In the genomic region with DNA sequence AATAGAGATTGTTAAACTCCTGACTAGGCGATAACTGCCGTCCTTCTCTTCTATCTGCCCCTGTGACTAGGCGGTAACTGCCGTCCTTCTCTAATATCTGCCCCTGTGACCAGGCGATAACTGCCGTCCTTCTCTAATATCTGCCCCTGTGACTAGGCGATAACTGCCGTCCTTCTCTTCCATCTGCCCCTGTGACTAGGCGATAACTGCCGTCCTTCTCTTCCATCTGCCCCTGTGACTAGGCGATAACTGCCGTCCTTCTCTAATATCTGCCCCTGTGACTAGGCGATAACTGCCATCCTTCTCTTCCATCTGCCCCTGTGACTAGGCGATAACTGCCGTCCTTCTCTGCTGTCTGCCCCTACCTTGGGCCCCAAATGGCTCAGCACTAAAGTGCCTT, we compare ENCODE assay signal across 8 cellular contexts. TPM values are rescaled to one million over a fixed set of nuclear protein-coding genes. Genes with fewer than 3 reads are reported as not detected.
DNase-seq lines count a peak whose midpoint lies in the region; ATAC-seq, FAIRE-seq and TF ChIP-seq lines count a peak whose summit lies in the region.
"Not testable (repeated sequence)": the region's sequence is repeated elsewhere in the genome, so short reads cannot be mapped to it uniquely, and the experiment has no call there.

No MANE protein-coding gene starts in this region.

- H3K9me3 ChIP-seq in endothelial cell of umbilical vein (replicated peaks; ENCODE audit: control insufficient read depth, insufficient read depth, low read length), result not testable (repeated sequence)

- not testable (repeated sequence) for H3K4me1 Mint-ChIP-seq in CD14-positive monocyte; stimulated activated naive CD8-positive, alpha-beta T cell treated with anti-CD3 and anti-CD28 coated beads, Interleukin-15, amount 100 ng/mL, for 72 hours

- intact Hi-C loops in CD14-positive monocyte (cut with micrococcal nuclease); endothelial cell of umbilical vein (cut with micrococcal nuclease): not testable (repeated sequence)

- not testable (repeated sequence) for H3K27ac Mint-ChIP-seq in CD14-positive monocyte; stimulated activated naive CD8-positive, alpha-beta T cell treated with anti-CD3 and anti-CD28 coated beads, Interleukin-15, amount 100 ng/mL, for 72 hours

- peak; percentile 31 for FAIRE-seq in endothelial cell of umbilical vein (lab: Jason Lieb, UNC)

- BruUV-seq in endothelial cell of umbilical vein (replicated peaks; lab: Mats Ljungman, UMichigan), result not testable (repeated sequence)

- not testable (repeated sequence) for H3K9me1 ChIP-seq in endothelial cell of umbilical vein (replicated peaks; ENCODE audit: control insufficient read depth, extremely low read depth, insufficient read depth, low read length)

- ATAC-seq in HG02763 (IDR thresholded peaks at IDR 0.05; ENCODE audit: unreplicated experiment), result peak; percentile 72
- not testable (repeated sequence) for ATAC-seq in left lobe of liver; omental fat pad (ENCODE audit: low FRiP score); stimulated activated naive CD8-positive, alpha-beta T cell treated with anti-CD3 and anti-CD28 coated beads, Interleukin-15, amount 100 ng/mL, for 72 hours

- peaks cover 4 to 18% (median 8%) of the 10 kb centered on the region in 7 donors for H3K9me3 Mint-ChIP-seq in CD14-positive monocyte
- H3K9me3 Mint-ChIP-seq in stimulated activated naive CD8-positive, alpha-beta T cell treated with anti-CD3 and anti-CD28 coated beads, Interleukin-15, amount 100 ng/mL, for 72 hours, result peaks cover 10 to 15% of the 10 kb centered on the region in 2 donors

- H3K36me3 ChIP-seq in endothelial cell of umbilical vein (ENCODE audit: control insufficient read depth in 2 of 2, extremely low read depth in 1 of 2, insufficient read depth in 2 of 2, low read length in 2 of 2), result not testable (repeated sequence)

- CTCF ChIA-PET in endothelial cell of umbilical vein (lab: Charles Lee), result not testable (repeated sequence)

- POLR2A ChIA-PET in endothelial cell of umbilical vein (lab: Charles Lee), result not testable (repeated sequence)

- not testable (repeated sequence) for H4K20me1 ChIP-seq in endothelial cell of umbilical vein (replicated peaks; ENCODE audit: control insufficient read depth, extremely low read depth, insufficient read depth, low read length)

- not testable (repeated sequence) for H3K27me3 Mint-ChIP-seq in CD14-positive monocyte (ENCODE audit: low read depth in 3 of 3); stimulated activated naive CD8-positive, alpha-beta T cell treated with anti-CD3 and anti-CD28 coated beads, Interleukin-15, amount 100 ng/mL, for 72 hours

- not testable (repeated sequence) for H3K4me3 Mint-ChIP-seq in CD14-positive monocyte; stimulated activated naive CD8-positive, alpha-beta T cell treated with anti-CD3 and anti-CD28 coated beads, Interleukin-15, amount 100 ng/mL, for 72 hours

- DNase-seq in CD14-positive monocyte (ENCODE audit: low spot score), result peak; percentile 52
- peak; percentile 4 to 7 for DNase-seq in activated CD4-positive, alpha-beta T cell treated with anti-CD3 and anti-CD28 coated beads for 4 hours
- DNase-seq in activated naive CD8-positive, alpha-beta T cell treated with anti-CD3 and anti-CD28 coated beads, Interleukin-2, amount 50 U/mL, for 16 hours (ENCODE audit: low read depth, low spot score), result peak; percentile 8
- DNase-seq in endothelial cell of umbilical vein (ENCODE audit: low read depth, low spot score), result peak; percentile 15
- DNase-seq in left lobe of liver (ENCODE audit: low spot score), result peak; percentile 65
- DNase-seq in omental fat pad (ENCODE audit: low spot score), result peak; percentile 39
- peak; percentile 3 to 10 for DNase-seq in stimulated activated naive CD8-positive, alpha-beta T cell treated with anti-CD3 and anti-CD28 coated beads, Interleukin-15, amount 100 ng/mL, for 72 hours

- not testable (repeated sequence) for H3K27ac ChIP-seq in endothelial cell of umbilical vein (ENCODE audit: insufficient read depth, low read depth, low read length)

- dilution Hi-C loops in endothelial cell of umbilical vein (cut with MboI; ENCODE audit: extremely low pct_ligation_motif_present, low sequenced_read_pairs), result not testable (repeated sequence)

- H3K27me3 ChIP-seq in endothelial cell of umbilical vein (ENCODE audit: control insufficient read depth in 2 of 2, insufficient read depth in 2 of 2, low read length in 2 of 2), result not testable (repeated sequence)

- H3K4me3 ChIP-seq in endothelial cell of umbilical vein (replicated peaks in 1 of 3; ENCODE audit: insufficient read depth in 1 of 3, low read depth in 1 of 3, low read length in 3 of 3), result not testable (repeated sequence)

- not testable (repeated sequence) for H2AFZ ChIP-seq in endothelial cell of umbilical vein (ENCODE audit: low read depth, low read length)

- not testable (repeated sequence) for TF ChIP-seq CTCF in CD14-positive monocyte (IDR thresholded peaks at IDR 0.05); endothelial cell of umbilical vein (IDR thresholded peaks at IDR 0.05; ENCODE audit: extremely low read depth in 1 of 2, insufficient read depth in 1 of 2, low read depth in 1 of 2, low read length in 2 of 2); omental fat pad (IDR thresholded peaks at IDR 0.05)

- TF ChIP-seq POLR2A in endothelial cell of umbilical vein (IDR thresholded peaks at IDR 0.05; ENCODE audit: low read depth, low read length), result not testable (repeated sequence)

- not testable (repeated sequence) for H3K79me2 ChIP-seq in endothelial cell of umbilical vein (ENCODE audit: control insufficient read depth, insufficient read depth, low read length)

- H3K36me3 Mint-ChIP-seq in CD14-positive monocyte, result not testable (repeated sequence)

- H3K9ac ChIP-seq in endothelial cell of umbilical vein (replicated peaks; ENCODE audit: extremely low read depth, insufficient read depth, low read length), result not testable (repeated sequence)

- H3K4me2 ChIP-seq in endothelial cell of umbilical vein (ENCODE audit: insufficient read depth, low read length), result not testable (repeated sequence)

- not testable (repeated sequence) for H3K4me1 ChIP-seq in endothelial cell of umbilical vein (ENCODE audit: control insufficient read depth, extremely low read depth, insufficient read depth, low read length)

RNA-seq across cellular contexts. Expression of gene FRG1, which starts 59.5 kb away (rescaled TPM):
- polyA plus RNA-seq in CD14-positive monocyte (10 to 100 TPM; 45.8 to 46.0 TPM), endothelial cell of umbilical vein (5.1 and 7.5 TPM in 2 replicates)
- total RNA-seq in endothelial cell of umbilical vein (36.1 and 40.3 TPM in 2 replicates), left lobe of liver (11.8 TPM), omental fat pad (10 to 100 TPM; 33.1 to 41.3 (median 34.0) TPM)
- 16.6 and 18.1 TPM in 2 replicates for polyA plus RNA-seq in endothelial cell of umbilical vein (2011; cell fraction: cytosol; rRNA removed)
- polyA plus RNA-seq in endothelial cell of umbilical vein (2011; cell fraction: nucleus; rRNA removed), result 13.0 and 21.0 TPM in 2 replicates
- 33.3 and 43.5 TPM in 2 replicates for polyA plus RNA-seq in endothelial cell of umbilical vein (2012)
- polyA minus RNA-seq in endothelial cell of umbilical vein, result 3.8 and 4.1 TPM in 2 replicates
- polyA minus RNA-seq in endothelial cell of umbilical vein (2011; cell fraction: cytosol; rRNA and poly(A)+ RNA removed), result 7.7 TPM
- polyA minus RNA-seq in endothelial cell of umbilical vein (2011; cell fraction: nucleus; rRNA and poly(A)+ RNA removed), result 5.4 and 6.2 TPM in 2 replicates

Comparison
In these comparisons a context has a peak if more than half of its experiments do, and no peak if none do; other contexts are left out.
1. DNase-seq: peak in every context shown above with its lines; median percentile 65 in left lobe of liver; 52 in CD14-positive monocyte; 39 in omental fat pad; 15 in endothelial cell of umbilical vein; 8 in activated naive CD8-positive, alpha-beta T cell treated with anti-CD3 and anti-CD28 coated beads, Interleukin-2, amount 50 U/mL, for 16 hours; 6 in stimulated activated naive CD8-positive, alpha-beta T cell treated with anti-CD3 and anti-CD28 coated beads, Interleukin-15, amount 100 ng/mL, for 72 hours; 6 in activated CD4-positive, alpha-beta T cell treated with anti-CD3 and anti-CD28 coated beads for 4 hours.